33 cellular contexts compared by ENCODE assay signal in the genomic region with DNA sequence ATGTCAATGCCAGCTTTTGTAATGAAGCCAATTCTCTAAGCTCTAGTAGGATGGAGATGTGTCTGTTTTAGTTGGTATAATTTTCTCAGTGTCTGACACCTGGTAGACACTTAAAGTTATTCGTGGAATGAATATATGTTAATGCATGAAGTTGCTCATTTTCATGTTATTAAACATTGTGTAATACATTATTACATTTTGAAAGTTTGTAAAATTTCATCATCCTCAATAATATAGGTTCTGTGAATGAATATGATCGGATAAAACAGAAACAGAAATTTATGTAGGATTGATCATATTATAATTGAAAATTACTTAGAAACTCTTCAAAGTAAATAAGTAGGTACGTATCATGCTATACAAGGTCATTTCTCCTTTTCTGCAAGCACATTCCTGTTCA.
"Had no signal": no experiment of that assay in that cellular context is flagged by ENCODE, and none has a peak within 500 bp of the region (broad histone marks: within the 10 kb centered on the region; RNA-seq: fewer than 3 reads in every experiment).

No MANE protein-coding gene starts in this region.

- DNase-seq: activated effector memory CD4-positive, alpha-beta T cell treated with anti-CD3 and anti-CD28 coated beads, Interleukin-2, amount 50 U/mL, for 16 hours; activated effector memory CD4-positive, alpha-beta T cell treated with Interleukin-2 at 50 U/mL for 16 hours; activated gamma-delta T cell; activated gamma-delta T cell treated with Interleukin-2 at 50 U/mL for 16 hours; activated naive CD4-positive, alpha-beta T cell; activated naive CD4-positive, alpha-beta T cell treated with anti-CD3 and anti-CD28 coated beads for 36 hours; activated naive CD4-positive, alpha-beta T cell treated with anti-CD3 and anti-CD28 coated beads, Interleukin-2, amount 10 ng/mL, durations not matched to agents 7 days and 5 days; activated naive CD4-positive, alpha-beta T cell treated with anti-CD3 and anti-CD28 coated beads, Interleukin-2, amount 50 U/mL, for 16 hours; activated naive CD4-positive, alpha-beta T cell treated with Interleukin-2 at 50 U/mL for 16 hours; activated naive CD8-positive, alpha-beta T cell treated with anti-CD3 and anti-CD28 coated beads for 36 hours; activated naive CD8-positive, alpha-beta T cell treated with anti-CD3 and anti-CD28 coated beads, Interleukin-2, amount 10 ng/mL, durations not matched to agents 7 days and 5 days; activated naive CD8-positive, alpha-beta T cell treated with anti-CD3 and anti-CD28 coated beads, Interleukin-2, amount 50 U/mL, for 24 hours; activated T-cell treated with anti-CD3 and anti-CD28 coated beads, Interleukin-2, amount 50 U/mL, for 24 hours; activated T-cell treated with anti-CD3 and anti-CD28 coated beads, Interleukin-2, amount 50 U/mL, for 4 hours; activated T-cell treated with anti-CD3 and anti-CD28 coated beads, Interleukin-2, amount 50 U/mL, for 48 hours; activated T-cell treated with anti-CD3 and anti-CD28 coated beads, Interleukin-2, amount 50 U/mL, for 72 hours; adrenal gland; amniotic stem cell; amygdala; anterior cingulate cortex; aorta; body of pancreas; brain microvascular endothelial cell; caudate nucleus; central memory CD4-positive, alpha-beta T cell; cerebellar nuclear complex had no signal

- FAIRE-seq: astrocyte, bronchial epithelial cell had no signal

- H3K27me3 ChIP-seq: adrenal gland, ascending aorta, body of pancreas, brain microvascular endothelial cell, breast epithelium, cardiac muscle cell had no signal

- H3K4me3 ChIP-seq: adrenal gland, ascending aorta, body of pancreas, breast epithelium, cardiac muscle cell had no signal

- H3K4me1 ChIP-seq: adrenal gland, ascending aorta, body of pancreas, breast epithelium had no signal

- H3K27ac ChIP-seq: adrenal gland, ascending aorta, body of pancreas, brain microvascular endothelial cell, breast epithelium, cardiac muscle cell had no signal

- H3K36me3 ChIP-seq: adrenal gland, ascending aorta, brain microvascular endothelial cell, breast epithelium, cardiac muscle cell had no signal

- H3K9me3 ChIP-seq: adrenal gland, ascending aorta, body of pancreas, breast epithelium had no signal

- ATAC-seq: activated naive CD4-positive, alpha-beta T cell treated with anti-CD3 and anti-CD28 coated beads, Interleukin-2, amount 50 U/mL, for 72 hours; activated naive CD8-positive, alpha-beta T cell treated with anti-CD3 and anti-CD28 coated beads, Interleukin-2, amount 50 U/mL, for 24 hours; activated T-cell treated with anti-CD3 and anti-CD28 coated beads, Interleukin-2, amount 50 U/mL, for 4 hours; activated T-cell treated with anti-CD3 and anti-CD28 coated beads, Interleukin-2, amount 50 U/mL, for 72 hours; activated T-helper 17 cell treated with anti-CD3 and anti-CD28 coated beads, Interleukin-2, amount 50 U/mL, for 72 hours; body of pancreas had no signal
